In the genomic region with DNA sequence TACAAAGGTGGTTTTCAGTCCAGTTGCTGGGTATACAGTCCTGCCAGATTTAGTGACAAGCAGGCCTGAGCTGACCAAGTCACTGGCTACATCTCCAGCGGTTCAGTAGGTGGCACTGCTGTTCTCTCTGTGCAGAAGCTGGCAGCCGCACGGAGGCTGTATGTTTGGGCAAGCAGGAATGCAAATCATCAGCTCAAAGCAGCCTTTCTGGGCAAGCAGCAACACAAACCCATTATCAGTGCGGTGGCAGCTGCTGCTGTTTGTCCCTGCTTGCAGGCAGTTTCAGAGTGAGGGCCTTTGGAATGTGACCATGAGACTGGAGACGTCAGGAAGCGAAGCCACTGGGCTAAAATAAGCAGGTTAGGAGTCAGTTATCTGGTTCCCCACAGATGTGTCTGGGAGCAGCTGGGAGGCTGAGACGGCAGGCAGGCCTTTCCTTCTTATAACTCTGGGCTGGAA, we compare ENCODE assay signal across 8 cellular contexts.
DNase-seq lines count a peak whose midpoint lies in the region; ATAC-seq and TF ChIP-seq lines count a peak whose summit lies in the region.

No MANE protein-coding gene starts in this region.

- TF ChIP-seq CTCF in KMS-11 (conservative IDR thresholded peaks at IDR 0.05; ENCODE audit: low read depth, low read length) (peak; percentile 77), Panc1 (IDR thresholded peaks at IDR 0.05) (peak; percentile 88), fibroblast of lung (conservative IDR thresholded peaks at IDR 0.05 in 1 of 2, IDR thresholded peaks at IDR 0.05 in 1 of 2; ENCODE audit: low read depth in 1 of 2, low read length in 2 of 2) (peak; percentile 86 to 96), nephron progenitor cell (IDR thresholded peaks at IDR 0.05) (peak; percentile 61)

- no peaks in the 10 kb centered on the region for H3K36me3 Mint-ChIP-seq in activated T-cell treated with anti-CD3 and anti-CD28 coated beads, Interleukin-2, amount 50 U/mL, for 4 hours (ENCODE audit: insufficient read depth)
- no peaks in the 10 kb centered on the region for H3K36me3 Mint-ChIP-seq in nephron progenitor cell (ENCODE audit: low read depth)

- peaks cover 11% of the 10 kb centered on the region for H3K4me1 Mint-ChIP-seq in activated T-cell treated with anti-CD3 and anti-CD28 coated beads, Interleukin-2, amount 50 U/mL, for 4 hours (ENCODE audit: low read depth)
- H3K4me1 Mint-ChIP-seq in nephron progenitor cell = peaks cover 5% of the 10 kb centered on the region

- POLR2A ChIA-PET in Panc1 (lab: Charles Lee) = interaction anchor here (0.6 kb wide), 1 partner anchor 294 kb away, joined by 9 read pairs; no protein-coding TSS in a partner anchor

- CTCF ChIA-PET in Panc1 (lab: Charles Lee) = interaction anchor here (1.3 kb wide), 1 partner anchor 145 kb away, joined by 14 read pairs; no protein-coding TSS in a partner anchor

- no peak overlapping the region for H3K4me3 ChIP-seq in GM23248
- H3K4me3 ChIP-seq in KMS-11 (IDR thresholded peaks at IDR 0.05; ENCODE audit: insufficient read depth, low read depth, low read length) = no peak overlapping the region
- H3K4me3 ChIP-seq in Panc1 (ENCODE audit: low read depth in 2 of 2, low read length in 2 of 2) = no peak overlapping the region
- H3K4me3 ChIP-seq in fibroblast of lung (replicated peaks in 1 of 4; ENCODE audit: control extremely low read depth in 1 of 4, insufficient read depth in 1 of 4, low read depth in 3 of 4, low read length in 4 of 4) = no peak overlapping the region

- no peaks in the 10 kb centered on the region for H3K9me2 ChIP-seq in GM23248 (ENCODE audit: insufficient read depth)

- no peaks in the 10 kb centered on the region for H3K27me3 Mint-ChIP-seq in activated T-cell treated with anti-CD3 and anti-CD28 coated beads, Interleukin-2, amount 50 U/mL, for 4 hours (ENCODE audit: low read depth)
- H3K27me3 Mint-ChIP-seq in nephron progenitor cell (ENCODE audit: low read depth, poor library complexity) = peaks cover 3% of the 10 kb centered on the region

- H3K36me3 ChIP-seq in GM23248 (ENCODE audit: low read depth) (no peaks in the 10 kb centered on the region), KMS-11 (ENCODE audit: insufficient read depth) (no peaks in the 10 kb centered on the region), Panc1 (ENCODE audit: control insufficient read depth, insufficient read depth, low read length) (no peaks in the 10 kb centered on the region), fibroblast of lung (ENCODE audit: control insufficient read depth, insufficient read depth, low read length) (no peaks in the 10 kb centered on the region)

- peak overlapping the region; percentile 17 for H3K4me3 Mint-ChIP-seq in activated T-cell treated with anti-CD3 and anti-CD28 coated beads, Interleukin-2, amount 50 U/mL, for 4 hours
- H3K4me3 Mint-ChIP-seq in nephron progenitor cell = peak overlapping the region; percentile 22

- H3K9me3 ChIP-seq in GM23248 (ENCODE audit: low read depth) = no peaks in the 10 kb centered on the region
- no peaks in the 10 kb centered on the region for H3K9me3 ChIP-seq in Panc1 (ENCODE audit: control insufficient read depth, insufficient read depth, low read depth, low read length)
- H3K9me3 ChIP-seq in fibroblast of lung (ENCODE audit: control insufficient read depth, insufficient read depth, low read depth, low read length) = no peaks in the 10 kb centered on the region

- H3K27ac Mint-ChIP-seq in nephron progenitor cell = peak overlapping the region; percentile 6

- H3K4me1 ChIP-seq in GM23248 (ENCODE audit: insufficient read depth) (0 out of 2 replicates have a peak, but pooled peaks cover 6% of the 10 kb centered on the region), KMS-11 (ENCODE audit: low read depth, poor library complexity, severe bottlenecking) (peaks cover 19% of the 10 kb centered on the region), Panc1 (ENCODE audit: control insufficient read depth, insufficient read depth, low read length) (no peaks in the 10 kb centered on the region), fibroblast of lung (ENCODE audit: control insufficient read depth, extremely low read depth, insufficient read depth, low read length) (peaks cover 2% of the 10 kb centered on the region)

- H2AFZ ChIP-seq in GM23248 = peak overlapping the region; percentile 81
- H2AFZ ChIP-seq in KMS-11 (ENCODE audit: low read depth) = peak overlapping the region; percentile 44; the same call in 1 of the 2 replicates
- peak overlapping the region; percentile 80 for H2AFZ ChIP-seq in fibroblast of lung (ENCODE audit: low read length)

- BruUV-seq in Panc1 (replicated peaks; lab: Mats Ljungman, UMichigan) = no TSS peak

- no peaks in the 10 kb centered on the region for H4K20me1 ChIP-seq in GM23248 (ENCODE audit: insufficient read depth)
- no peaks in the 10 kb centered on the region for H4K20me1 ChIP-seq in KMS-11 (ENCODE audit: insufficient read depth)
- no peaks in the 10 kb centered on the region for H4K20me1 ChIP-seq in fibroblast of lung (ENCODE audit: control insufficient read depth, extremely low read depth, insufficient read depth, low read length)

- peak; percentile 100 for ATAC-seq in Panc1
- peak; percentile 98 to 99 for ATAC-seq in activated T-cell treated with anti-CD3 and anti-CD28 coated beads, Interleukin-2, amount 50 U/mL, for 4 hours

- H3F3A ChIP-seq in GM23248 (ENCODE audit: insufficient read depth) = no peaks in the 10 kb centered on the region

- H3K4me2 ChIP-seq in GM23248 (ENCODE audit: unreplicated experiment) (peak overlapping the region; percentile 50), KMS-11 (peak overlapping the region; percentile 53; the same call in 1 of the 2 replicates), fibroblast of lung (ENCODE audit: extremely low read depth, insufficient read depth, low read length) (no peak overlapping the region)

- H3K79me2 ChIP-seq in GM23248 (ENCODE audit: insufficient read depth) (no peaks in the 10 kb centered on the region), KMS-11 (ENCODE audit: insufficient read depth, low read depth) (no peaks in the 10 kb centered on the region), fibroblast of lung (ENCODE audit: control insufficient read depth, insufficient read depth, low read length) (no peaks in the 10 kb centered on the region)

- H3K9ac ChIP-seq in GM23248 (peak overlapping the region; percentile 5; the same call in 1 of the 2 replicates), KMS-11 (no peak overlapping the region; the same call in 1 of the 2 replicates), fibroblast of lung (ENCODE audit: insufficient read depth, low read length) (no peak overlapping the region)

- peak; percentile 80 for DNase-seq in Daoy (ENCODE audit: low read depth)
- DNase-seq in GM23248 = peak; percentile 94
- DNase-seq in Panc1 (ENCODE audit: low read depth, low spot score) = peak; percentile 61
- DNase-seq in activated T-cell treated with anti-CD3 and anti-CD28 coated beads, Interleukin-2, amount 50 U/mL, for 4 hours = peak; percentile 69
- peak; percentile 93 to 95 for DNase-seq in fibroblast of lung (ENCODE audit: low read depth in 2 of 2)
- peak; percentile 61 for DNase-seq in nephron progenitor cell
- DNase-seq in stimulated activated naive CD4-positive, alpha-beta T cell treated with Interleukin-2 at 50 U/mL for 16 hours (lab: John Stamatoyannopoulos, UW) = peak; percentile 63

- H3K27ac ChIP-seq in GM23248 (peak overlapping the region; percentile 22; the same call in 1 of the 2 replicates), KMS-11 (peak overlapping the region; percentile 72), Panc1 (ENCODE audit: low read length) (peak overlapping the region; percentile 17; the same call in 1 of the 2 replicates), fibroblast of lung (ENCODE audit: insufficient read depth, low read length) (no peak overlapping the region)

- H3K27me3 ChIP-seq in GM23248 (replicated peaks; ENCODE audit: insufficient read depth) = no peaks in the 10 kb centered on the region
- H3K27me3 ChIP-seq in KMS-11 (ENCODE audit: insufficient read depth, low read depth) = no peaks in the 10 kb centered on the region
- no peaks in the 10 kb centered on the region for H3K27me3 ChIP-seq in Panc1 (ENCODE audit: control insufficient read depth, insufficient read depth, low read length)
- H3K27me3 ChIP-seq in fibroblast of lung (ENCODE audit: control insufficient read depth, insufficient read depth, low read length) = no peaks in the 10 kb centered on the region

- in situ Hi-C loops in GM23248 (cut with MboI) = no loop called here
- in situ Hi-C loops in Panc1 (cut with HindIII; ENCODE audit: low pct_unique_long_range_greater_than_20kb, low sequenced_read_pairs) = no loop called here

- H3K9me3 Mint-ChIP-seq in activated T-cell treated with anti-CD3 and anti-CD28 coated beads, Interleukin-2, amount 50 U/mL, for 4 hours = peaks cover 3% of the 10 kb centered on the region
- H3K9me3 Mint-ChIP-seq in nephron progenitor cell = peaks cover 5% of the 10 kb centered on the region

- WGBS in GM23248 (ENCODE audit: low coverage in 1 of 2, low lambda C conversion rate in 2 of 2, missing lambda C conversion rate in 2 of 2), 2 experiments = 19 to 25% methylated on average over 7 of the region's 7 CpGs

- intact Hi-C loops in Panc1 (cut with micrococcal nuclease; ENCODE audit: unreplicated experiment) = loop anchor here (5.0 kb wide), 1 partner anchor 138 kb away; no protein-coding TSS in a partner anchor
